Comparison of ENCODE assay signal across 7 cellular contexts in the genomic region with DNA sequence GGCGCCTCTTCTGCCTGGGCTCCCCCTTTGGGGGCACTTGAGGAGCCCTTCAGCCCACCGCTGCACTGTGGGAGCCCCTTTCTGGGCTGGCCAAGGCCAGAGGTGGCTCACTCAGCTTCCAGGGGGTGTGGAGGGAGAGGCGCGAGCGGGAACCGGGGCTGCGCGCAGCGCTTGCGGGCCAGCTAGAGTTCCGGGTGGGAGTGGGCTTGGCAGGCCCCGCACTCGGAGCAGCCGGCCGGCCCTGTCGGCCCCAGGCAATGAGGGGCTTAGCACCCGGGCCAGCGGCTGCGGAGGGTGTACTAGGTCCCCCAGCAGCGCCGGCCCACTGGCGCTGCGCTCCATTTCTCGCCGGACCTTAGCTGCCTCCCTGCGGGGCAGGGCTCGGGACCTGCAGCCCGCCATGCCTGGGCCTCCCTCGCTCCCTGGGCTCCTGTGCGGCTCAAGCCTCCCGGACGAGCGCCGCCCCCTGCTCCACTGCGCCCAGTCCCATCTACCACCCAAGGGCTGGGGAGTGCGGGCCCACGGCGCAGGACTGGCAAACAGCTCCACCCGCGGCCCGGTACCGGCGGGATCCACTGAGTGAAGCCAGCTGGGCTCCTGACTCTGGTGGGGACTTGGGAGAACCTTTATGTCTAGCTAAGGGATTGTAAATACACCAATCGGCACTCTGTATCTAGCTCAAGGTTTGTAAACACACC. TPM values are rescaled to one million over a fixed set of nuclear protein-coding genes. Genes with fewer than 3 reads are reported as not detected.
"Had no signal": no experiment of that assay in that cellular context is flagged by ENCODE, and none has a peak within 500 bp of the region (broad histone marks: within the 10 kb centered on the region; RNA-seq: fewer than 3 reads in every experiment).

No MANE protein-coding gene starts in this region.

RNA-seq across cellular contexts. Expression of gene GYS2, which starts 56.9 kb away (rescaled TPM):
- total RNA-seq: GM23248, GM23338, H1, H4, H7, H9, HFFc6 had no signal
- polyA plus RNA-seq: GM23248, GM23338, H1 had no signal
